1 cellular context compared by ENCODE assay signal in genomic region chr1:21066365-21067012, GRCh38.
TF ChIP-seq lines count a peak whose summit lies in the region.

No MANE protein-coding gene starts in this region.

TF ChIP-seq in HEK293, 187 proteins besides CTCF, POLR2A, EP300 and RAD21 (continued from another document):
- TF ChIP-seq ZBTB10 (tag by site-specific recombination; IDR thresholded peaks at IDR 0.05) (no peak), ZNF223 (tag by site-specific recombination; IDR thresholded peaks at IDR 0.05) (no peak), ZBTB44 (tag by site-specific recombination; IDR thresholded peaks at IDR 0.05) (peak; percentile 75), ZNF580 (tag by site-specific recombination; IDR thresholded peaks at IDR 0.05) (peak; percentile 53; the same call in 1 of the 2 replicates), ZNF843 (tag by site-specific recombination; IDR thresholded peaks at IDR 0.05) (peak; percentile 83), BCL11B (tag by site-specific recombination; IDR thresholded peaks at IDR 0.05; ENCODE audit: low read depth) (0 out of 2 replicates have a peak, but pooled peaks have one; percentile 30), ZNF2 (tag by site-specific recombination; IDR thresholded peaks at IDR 0.05) (0 out of 2 replicates have a peak, but pooled peaks have one; percentile 20), ZNF404 (tag by site-specific recombination; IDR thresholded peaks at IDR 0.05) (no peak), ZNF311 (tag by site-specific recombination; IDR thresholded peaks at IDR 0.05; ENCODE audit: borderline replicate concordance) (no peak), PRDM4 (tag by site-specific recombination; IDR thresholded peaks at IDR 0.05) (peak; percentile 99), ZNF626 (tag by site-specific recombination; IDR thresholded peaks at IDR 0.05) (no peak)
